9 cellular contexts compared by ENCODE assay signal in the genomic region with DNA sequence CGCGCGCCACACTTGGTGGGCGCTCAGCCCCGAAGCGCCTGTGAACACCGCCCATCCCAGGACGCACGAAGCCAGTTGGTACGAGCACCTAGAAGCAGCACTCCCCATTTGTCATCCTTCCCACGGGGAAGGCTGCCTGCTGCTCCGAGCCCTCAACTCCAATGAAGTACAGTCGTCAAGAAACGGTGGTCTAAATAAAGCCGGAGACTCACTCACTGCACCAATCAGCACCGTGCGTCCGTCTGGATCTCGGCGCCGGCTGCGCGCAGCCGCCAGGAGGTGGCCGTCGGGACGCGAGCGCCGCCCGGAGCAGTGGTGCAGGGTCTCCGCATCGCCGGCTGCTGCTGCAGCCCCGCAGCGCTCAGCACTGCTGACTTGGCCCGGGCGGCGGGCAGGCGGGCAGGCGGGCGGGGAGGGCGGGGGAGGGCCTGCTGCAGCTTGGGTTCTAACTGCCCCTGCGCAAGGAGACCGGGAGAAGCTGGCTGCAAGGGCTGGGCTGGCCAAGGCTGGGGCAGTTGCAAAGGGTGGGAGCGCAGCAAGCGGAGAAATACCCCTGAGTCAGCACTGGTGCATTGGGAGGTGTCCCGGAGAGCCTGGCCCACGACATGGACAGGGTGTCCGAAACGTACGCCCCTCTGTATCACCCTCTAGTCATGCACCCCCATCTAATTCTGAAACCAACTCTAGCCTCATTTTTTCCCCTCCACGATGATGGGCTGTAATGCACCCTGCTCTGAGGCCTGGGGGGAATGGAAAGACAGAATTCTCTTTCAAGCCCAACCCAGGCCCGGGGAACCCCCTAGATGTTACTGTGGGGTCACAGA. TPM values are rescaled to one million over a fixed set of nuclear protein-coding genes. Genes with fewer than 3 reads are reported as not detected.
A peak's percentile ranks its signal among the peaks of the same experiment; 100 is the strongest.
DNase-seq lines count a peak whose midpoint lies in the region; ATAC-seq and TF ChIP-seq lines count a peak whose summit lies in the region.
"Had no signal": no experiment of that assay in that cellular context is flagged by ENCODE, and none has a peak within 500 bp of the region (broad histone marks: within the 10 kb centered on the region; RNA-seq: fewer than 3 reads in every experiment).

No MANE protein-coding gene starts in this region.

- no peak overlapping the region for H2BK5ac ChIP-seq in mesenchymal stem cell (ENCODE audit: low read depth, low read length, poor library complexity, severe bottlenecking)

- H3K9ac ChIP-seq in mesenchymal stem cell (ENCODE audit: low read length): peak overlapping the region; percentile 97

- peak overlapping the region; percentile 58 for H4K8ac ChIP-seq in mesenchymal stem cell (ENCODE audit: low read length)

- peak overlapping the region; percentile 4 for H3K4me3 ChIP-seq in AG04449 (ENCODE audit: low read depth, low read length)
- H3K4me3 ChIP-seq in coronary artery: peak overlapping the region; percentile 58
- peak overlapping the region in 1 of 2 experiments; percentile 79 for H3K4me3 ChIP-seq in mesenchymal stem cell (ENCODE audit: insufficient read depth in 1 of 2, low read depth in 1 of 2, low read length in 2 of 2)

- H3K14ac ChIP-seq in mesenchymal stem cell (ENCODE audit: low read length in 2 of 2): peak overlapping the region in 1 of 2 experiments; percentile 64

- peak overlapping the region; percentile 22 for H4K91ac ChIP-seq in mesenchymal stem cell (ENCODE audit: low read length)

- no peaks in the 10 kb centered on the region for H3K36me3 ChIP-seq in mesenchymal stem cell (ENCODE audit: control insufficient read depth in 1 of 2, insufficient read depth in 2 of 2, low read depth in 1 of 2, low read length in 2 of 2)

- H3K9me3 ChIP-seq in mesenchymal stem cell (ENCODE audit: control insufficient read depth, low read length): no peaks in the 10 kb centered on the region

- H3K27ac ChIP-seq in coronary artery: no peak overlapping the region
- H3K27ac ChIP-seq in mesenchymal stem cell (ENCODE audit: low read length, poor library complexity, severe bottlenecking): no peak overlapping the region

- peak overlapping the region in 1 of 2 experiments; percentile 54 for H2BK12ac ChIP-seq in mesenchymal stem cell (ENCODE audit: low read length in 2 of 2)

- peak; percentile 44 for TF ChIP-seq CTCF in AG04449 (IDR thresholded peaks at IDR 0.05; ENCODE audit: insufficient read depth, low read length, missing control alignments)
- peak; percentile 21 for TF ChIP-seq CTCF in GM20000 (IDR thresholded peaks at IDR 0.05; ENCODE audit: extremely low read depth, missing control alignments)
- no peak for TF ChIP-seq CTCF in coronary artery (IDR thresholded peaks at IDR 0.05)

- H3K27me3 ChIP-seq in mesenchymal stem cell (ENCODE audit: control insufficient read depth in 1 of 2, insufficient read depth in 1 of 2, low read length in 2 of 2): peaks cover 0 to 11% of the 10 kb centered on the region in 2 experiments

- H2AFZ ChIP-seq in mesenchymal stem cell (ENCODE audit: low read depth, low read length): peak overlapping the region; percentile 36

- DNase-seq in AG04449 (ENCODE audit: low read depth, low spot score) (no peak), GM20000 (ENCODE audit: low spot score) (peak; percentile 46), coronary artery (ENCODE audit: low spot score) (no peak), mesenchymal stem cell (peak; percentile 78), activated gamma-delta T cell (lab: John Stamatoyannopoulos, UW) (no peak)
- DNase-seq: effector CD8-positive, alpha-beta T cell had no signal

- peak overlapping the region; percentile 72 for H3K4me2 ChIP-seq in mesenchymal stem cell (ENCODE audit: low read length, poor library complexity, severe bottlenecking)

- no peak overlapping the region for H2AK5ac ChIP-seq in mesenchymal stem cell (ENCODE audit: low read length, severe bottlenecking)

- CTCF ChIA-PET in AG04449 (lab: Yijun Ruan, JAX): interaction anchor here (0.9 to 5.1 kb wide), 6 partner anchors 11 to 96 kb away, joined by 3 to 48 read pairs (median 34); no protein-coding TSS in a partner anchor

- no peak overlapping the region for H2BK15ac ChIP-seq in mesenchymal stem cell (ENCODE audit: low read depth, poor library complexity, severe bottlenecking)

- H2BK120ac ChIP-seq in mesenchymal stem cell (ENCODE audit: low read depth, low read length): no peak overlapping the region

- POLR2A ChIA-PET in AG04449 (lab: Yijun Ruan, JAX): no interaction called here

- peak overlapping the region in 1 of 2 experiments; percentile 63 for H3K4ac ChIP-seq in mesenchymal stem cell (ENCODE audit: low read depth in 1 of 2, low read length in 2 of 2)

- no peaks in the 10 kb centered on the region for H3K79me1 ChIP-seq in mesenchymal stem cell (replicated peaks; ENCODE audit: low read length, poor library complexity, severe bottlenecking)

- peak overlapping the region in 1 of 2 experiments; percentile 63 for H3K23ac ChIP-seq in mesenchymal stem cell (ENCODE audit: low read length in 2 of 2)

- 20% methylated on average over 53 of the region's 54 CpGs for WGBS in mesenchymal stem cell

- ATAC-seq in HG03520 (IDR thresholded peaks at IDR 0.05; ENCODE audit: unreplicated experiment): no peak
- ATAC-seq in GM21576 (IDR thresholded peaks at IDR 0.05; ENCODE audit: unreplicated experiment): no peak
- ATAC-seq in HG02884 (IDR thresholded peaks at IDR 0.05; ENCODE audit: unreplicated experiment): no peak

- H3K4me1 ChIP-seq in mesenchymal stem cell (ENCODE audit: control insufficient read depth, insufficient read depth, low read depth, low read length): peaks cover 39% of the 10 kb centered on the region

- peak overlapping the region; percentile 12 to 90 for H3K18ac ChIP-seq in mesenchymal stem cell (ENCODE audit: low read depth in 1 of 2, low read length in 2 of 2)

RNA-seq across cellular contexts. Expression of gene H6PD, which starts 35.8 kb away (rescaled TPM):
- 30.1 TPM for polyA plus RNA-seq in mesenchymal stem cell (2013, experiment 1 of 2)
- 29.4 TPM for polyA plus RNA-seq in mesenchymal stem cell (2013, experiment 2 of 2)

Comparison
In these comparisons a context has a peak if more than half of its experiments do, and no peak if none do; other contexts are left out.
1. DNase-seq: peak in GM20000 (single experiment) and mesenchymal stem cell (single experiment); none in AG04449 (single experiment), coronary artery (single experiment) and activated gamma-delta T cell (single experiment).